ENCODE assay signal across 2 cellular contexts in the genomic region with DNA sequence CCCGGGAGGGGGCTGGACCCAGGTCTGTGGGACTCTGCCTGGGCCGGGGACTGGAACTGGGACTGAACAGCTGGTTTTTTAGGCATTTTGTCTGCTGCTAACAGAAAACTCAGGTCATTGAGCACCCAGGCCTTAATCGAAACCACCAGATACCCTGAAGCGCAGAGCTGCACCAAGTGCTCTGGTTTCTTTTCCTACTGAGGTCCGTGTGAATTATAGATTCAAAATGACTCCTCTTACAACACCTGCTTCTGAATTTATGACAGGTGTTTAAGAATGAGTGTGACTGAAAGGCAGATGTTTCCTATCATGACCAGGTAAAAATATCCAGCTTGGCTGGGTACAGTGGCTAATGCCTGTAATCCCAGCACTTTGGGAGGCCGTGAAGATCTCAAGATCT.
TF ChIP-seq lines count a peak whose summit lies in the region.

No MANE protein-coding gene starts in this region.

TF ChIP-seq in GM12878, 131 proteins besides CTCF, POLR2A, EP300 and RAD21 (continued from another document):
- TF ChIP-seq MEF2A (IDR thresholded peaks at IDR 0.05; ENCODE audit: insufficient read depth, low read depth, low read length) (0 out of 2 replicates have a peak, but pooled peaks have one; percentile 23), NR2C1 (IDR thresholded peaks at IDR 0.05) (no peak), SUPT20H (IDR thresholded peaks at IDR 0.05; ENCODE audit: borderline replicate concordance, control insufficient read depth, low read depth, low read length) (no peak), FOXM1 (IDR thresholded peaks at IDR 0.05; ENCODE audit: low read depth, low read length) (peak; percentile 77; the same call in 1 of the 2 replicates), SMAD1 (IDR thresholded peaks at IDR 0.05; ENCODE audit: low read depth, partially characterized antibody) (no peak), TCF12 (IDR thresholded peaks at IDR 0.05; ENCODE audit: low read depth, low read length) (peak; percentile 68; the same call in 1 of the 2 replicates), JUNB (IDR thresholded peaks at IDR 0.05) (peak; percentile 54), ATF2 (IDR thresholded peaks at IDR 0.05; ENCODE audit: low read length) (0 out of 2 replicates have a peak, but pooled peaks have one; percentile 40), LARP7 (IDR thresholded peaks at IDR 0.05) (no peak)
- TF ChIP-seq, protein P1, sequence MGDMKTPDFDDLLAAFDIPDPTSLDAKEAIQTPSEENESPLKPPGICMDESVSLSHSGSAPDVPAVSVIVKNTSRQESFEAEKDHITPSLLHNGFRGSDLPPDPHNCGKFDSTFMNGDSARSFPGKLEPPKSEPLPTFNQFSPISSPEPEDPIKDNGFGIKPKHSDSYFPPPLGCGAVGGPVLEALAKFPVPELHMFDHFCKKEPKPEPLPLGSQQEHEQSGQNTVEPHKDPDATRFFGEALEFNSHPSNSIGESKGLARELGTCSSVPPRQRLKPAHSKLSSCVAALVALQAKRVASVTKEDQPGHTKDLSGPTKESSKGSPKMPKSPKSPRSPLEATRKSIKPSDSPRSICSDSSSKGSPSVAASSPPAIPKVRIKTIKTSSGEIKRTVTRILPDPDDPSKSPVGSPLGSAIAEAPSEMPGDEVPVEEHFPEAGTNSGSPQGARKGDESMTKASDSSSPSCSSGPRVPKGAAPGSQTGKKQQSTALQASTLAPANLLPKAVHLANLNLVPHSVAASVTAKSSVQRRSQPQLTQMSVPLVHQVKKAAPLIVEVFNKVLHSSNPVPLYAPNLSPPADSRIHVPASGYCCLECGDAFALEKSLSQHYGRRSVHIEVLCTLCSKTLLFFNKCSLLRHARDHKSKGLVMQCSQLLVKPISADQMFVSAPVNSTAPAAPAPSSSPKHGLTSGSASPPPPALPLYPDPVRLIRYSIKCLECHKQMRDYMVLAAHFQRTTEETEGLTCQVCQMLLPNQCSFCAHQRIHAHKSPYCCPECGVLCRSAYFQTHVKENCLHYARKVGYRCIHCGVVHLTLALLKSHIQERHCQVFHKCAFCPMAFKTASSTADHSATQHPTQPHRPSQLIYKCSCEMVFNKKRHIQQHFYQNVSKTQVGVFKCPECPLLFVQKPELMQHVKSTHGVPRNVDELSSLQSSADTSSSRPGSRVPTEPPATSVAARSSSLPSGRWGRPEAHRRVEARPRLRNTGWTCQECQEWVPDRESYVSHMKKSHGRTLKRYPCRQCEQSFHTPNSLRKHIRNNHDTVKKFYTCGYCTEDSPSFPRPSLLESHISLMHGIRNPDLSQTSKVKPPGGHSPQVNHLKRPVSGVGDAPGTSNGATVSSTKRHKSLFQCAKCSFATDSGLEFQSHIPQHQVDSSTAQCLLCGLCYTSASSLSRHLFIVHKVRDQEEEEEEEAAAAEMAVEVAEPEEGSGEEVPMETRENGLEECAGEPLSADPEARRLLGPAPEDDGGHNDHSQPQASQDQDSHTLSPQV (IDR thresholded peaks at IDR 0.05) = no peak

TF ChIP-seq in HEK293T, 16 proteins besides CTCF, POLR2A, EP300 and RAD21 (continued from another document):
- TF ChIP-seq FOXM1 (IDR thresholded peaks at IDR 0.05; ENCODE audit: borderline replicate concordance) (no peak), TARDBP (IDR thresholded peaks at IDR 0.05) (no peak), NFRKB (IDR thresholded peaks at IDR 0.05) (no peak), FOXK2 (IDR thresholded peaks at IDR 0.05) (no peak), ELF4 (IDR thresholded peaks at IDR 0.05) (no peak), LEF1 (IDR thresholded peaks at IDR 0.05; ENCODE audit: borderline replicate concordance) (no peak), SP1 (IDR thresholded peaks at IDR 0.05) (no peak), BHLHE40 (IDR thresholded peaks at IDR 0.05; ENCODE audit: borderline replicate concordance) (no peak), HDGF (IDR thresholded peaks at IDR 0.05; ENCODE audit: borderline replicate concordance) (no peak), CTBP1 (IDR thresholded peaks at IDR 0.05; ENCODE audit: borderline replicate concordance) (no peak), ARNT (IDR thresholded peaks at IDR 0.05) (no peak), L3MBTL2 (conservative IDR thresholded peaks at IDR 0.05) (no peak), FOXA1 (IDR thresholded peaks at IDR 0.05) (no peak)
